Comparison of ENCODE assay signal across 28 cellular contexts in the genomic region with DNA sequence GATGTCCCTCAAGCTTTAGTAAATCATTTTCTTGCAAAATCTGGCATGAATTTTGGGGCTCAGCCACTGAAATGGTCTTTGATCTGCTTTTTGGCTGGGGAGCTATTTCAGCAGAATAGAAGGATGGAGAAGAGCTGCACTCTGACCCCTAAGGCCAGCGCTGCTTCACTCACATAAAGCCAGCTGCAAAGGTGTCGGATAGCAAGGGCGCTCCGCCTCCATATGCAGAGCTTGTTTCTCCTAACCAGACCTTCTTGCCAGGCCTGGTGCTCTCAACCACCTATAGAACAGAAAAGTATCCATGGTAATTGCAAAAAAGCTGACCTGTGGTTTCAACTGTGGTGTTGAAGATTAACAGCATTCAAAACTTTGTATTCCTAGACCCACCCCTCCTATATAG. TPM values are rescaled to one million over a fixed set of nuclear protein-coding genes. Genes with fewer than 3 reads are reported as not detected.
DNase-seq lines count a peak whose midpoint lies in the region; ATAC-seq and TF ChIP-seq lines count a peak whose summit lies in the region.
"Had no signal": no experiment of that assay in that cellular context is flagged by ENCODE, and none has a peak within 500 bp of the region (broad histone marks: within the 10 kb centered on the region; RNA-seq: fewer than 3 reads in every experiment).

No MANE protein-coding gene starts in this region.

- H3K4me3 ChIP-seq in colonic mucosa: no peak overlapping the region
- H3K4me3 ChIP-seq in coronary artery: no peak overlapping the region

- ATAC-seq in GM19023 (IDR thresholded peaks at IDR 0.05; ENCODE audit: unreplicated experiment): no peak
- ATAC-seq: CD8-positive, alpha-beta T cell; PC-3 had no signal

- TF ChIP-seq CTCF in H9 (conservative IDR thresholded peaks at IDR 0.05) (no peak), colonic mucosa (IDR thresholded peaks at IDR 0.05) (no peak), nephron progenitor cell (IDR thresholded peaks at IDR 0.05) (no peak), coronary artery (IDR thresholded peaks at IDR 0.05) (no peak)

- H2BK5ac ChIP-seq in H9 (ENCODE audit: insufficient read length, low read length): no peak overlapping the region

- H3K27me3 ChIP-seq in H9 (ENCODE audit: insufficient read depth, low read length) (no peaks in the 10 kb centered on the region), colonic mucosa (no peaks in the 10 kb centered on the region)

- no peak overlapping the region for H3K27ac Mint-ChIP-seq in H9
- H3K27ac Mint-ChIP-seq in nephron progenitor cell: peak overlapping the region; percentile 61
- H3K27ac Mint-ChIP-seq: CD8-positive, alpha-beta T cell had no signal

- H3K4me2 ChIP-seq in H9 (ENCODE audit: insufficient read depth, insufficient read length, low read length): no peak overlapping the region
- H3K4me2 ChIP-seq: KMS-11, SK-N-SH had no signal

- no peak overlapping the region for H3K14ac ChIP-seq in H9 (ENCODE audit: insufficient read depth, low read length)

- H3K79me1 ChIP-seq in H9 (ENCODE audit: insufficient read depth, low read depth, low read length, poor library complexity, severe bottlenecking): no peaks in the 10 kb centered on the region

- no peak overlapping the region for H2BK20ac ChIP-seq in H9 (ENCODE audit: low read depth, low read length, poor library complexity, severe bottlenecking)

- H2BK12ac ChIP-seq in H9 (ENCODE audit: insufficient read length, low read depth, low read length): no peak overlapping the region

- WGBS in H9 (ENCODE audit: extremely low coverage, insufficient read length, low lambda C conversion rate): no CpG with 5 or more reads among the region's 4 CpGs

- H4K91ac ChIP-seq in H9 (ENCODE audit: insufficient read length, low read depth, low read length): no peak overlapping the region

- no peak overlapping the region for H2BK15ac ChIP-seq in H9 (ENCODE audit: low read depth, low read length)

- H3K18ac ChIP-seq in H9 (ENCODE audit: insufficient read length, low read depth, low read length): no peak overlapping the region

- no peak overlapping the region for H3K56ac ChIP-seq in H9 (ENCODE audit: insufficient read length, low read depth, low read length)

- H3K9me3 Mint-ChIP-seq in H9 (no peaks in the 10 kb centered on the region), nephron progenitor cell (no peaks in the 10 kb centered on the region)
- H3K9me3 Mint-ChIP-seq: CD8-positive, alpha-beta T cell; IgD-negative memory B cell had no signal

- no peak overlapping the region for H3K4ac ChIP-seq in H9 (ENCODE audit: low read depth, low read length)

- peak; percentile 67 for DNase-seq in H9
- DNase-seq in colonic mucosa: peak; percentile 29
- peak; percentile 63 for DNase-seq in iPS-NIHi7 (ENCODE audit: extremely low spot score)
- peak; percentile 43 for DNase-seq in nephron progenitor cell
- no peak for DNase-seq in activated CD4-positive, alpha-beta T cell treated with anti-CD3 and anti-CD28 coated beads, Interleukin-2, amount 50 U/mL, for 1 hour
- DNase-seq in coronary artery (ENCODE audit: low spot score): no peak
- no peak for DNase-seq in C1 segment of cervical spinal cord (lab: John Stamatoyannopoulos, UW)
- DNase-seq: Caco-2; CD8-positive, alpha-beta T cell; DMS79; EL; GF-D8; HCEC 1CT; MM.1S; NCI-H1048; NCI-H1417; NCI-H1694 treated with DMSO at 0.1 percent for 48 hours; NCI-H2081; NCI-H226; NCI-H524; NCI-H748 treated with DMSO at 0.1 percent for 48 hours; NK-92 treated with Interleukin-12 subunit alpha and Interleukin-12 subunit beta, amount 100 ng/mL, for 24 hours; PC-3; SK-N-SH had no signal

- no peak overlapping the region for H2AFZ ChIP-seq in H9 (ENCODE audit: low read length)

- H3T11ph ChIP-seq in H9 (ENCODE audit: low read length): no peak overlapping the region

- no peak overlapping the region for H4K8ac ChIP-seq in H9 (replicated peaks; ENCODE audit: insufficient read length, low read depth, low read length)

- H3K79me2 ChIP-seq in H9 (ENCODE audit: insufficient read depth, low read length): no peaks in the 10 kb centered on the region

- no peaks in the 10 kb centered on the region for H3K27me3 Mint-ChIP-seq in H9 (ENCODE audit: low read depth)
- no peaks in the 10 kb centered on the region for H3K27me3 Mint-ChIP-seq in nephron progenitor cell (ENCODE audit: low read depth, poor library complexity)
- H3K27me3 Mint-ChIP-seq: IgD-negative memory B cell had no signal

- no peaks in the 10 kb centered on the region for H4K20me1 ChIP-seq in H9 (ENCODE audit: control insufficient read depth, insufficient read depth, insufficient read length)

- H3K36me3 ChIP-seq in colonic mucosa: no peaks in the 10 kb centered on the region

- H3K36me3 Mint-ChIP-seq in H9 (ENCODE audit: insufficient read depth in 1 of 3, low read depth in 3 of 3) (no peaks in the 10 kb centered on the region), nephron progenitor cell (ENCODE audit: low read depth) (no peaks in the 10 kb centered on the region)

- H3K4me3 Mint-ChIP-seq in H9 (no peak overlapping the region), nephron progenitor cell (no peak overlapping the region)
- H3K4me3 Mint-ChIP-seq: CD8-positive, alpha-beta T cell; IgD-negative memory B cell had no signal

- H3K9me3 ChIP-seq in H9 (ENCODE audit: control insufficient read depth, low read depth, low read length) (no peaks in the 10 kb centered on the region), colonic mucosa (no peaks in the 10 kb centered on the region)
- H3K9me3 ChIP-seq: Caco-2, SK-N-SH had no signal

- H3K23ac ChIP-seq in H9 (ENCODE audit: insufficient read length, low read depth, low read length): no peak overlapping the region

- H3K4me1 ChIP-seq in H9 (ENCODE audit: insufficient read depth, low read length) (no peaks in the 10 kb centered on the region; the same call in 1 of the 2 replicates), colonic mucosa (no peaks in the 10 kb centered on the region)
- H3K4me1 ChIP-seq: Caco-2 had no signal

- H3K23me2 ChIP-seq in H9 (ENCODE audit: insufficient read length, low read depth, low read length, poor library complexity, severe bottlenecking): no peaks in the 10 kb centered on the region

- intact Hi-C loops in colonic mucosa (cut with DNase I): no loop called here

- no peak overlapping the region for H4K5ac ChIP-seq in H9 (ENCODE audit: insufficient read length, low read depth, low read length)

- H3K4me1 Mint-ChIP-seq in H9 (peaks cover 11 to 14% of the 10 kb centered on the region in 2 experiments), nephron progenitor cell (peaks cover 8% of the 10 kb centered on the region)
- H3K4me1 Mint-ChIP-seq: IgD-negative memory B cell had no signal

- H2BK120ac ChIP-seq in H9 (ENCODE audit: low read depth, low read length, poor library complexity, severe bottlenecking): no peak overlapping the region

- H3K27ac ChIP-seq in H9 (ENCODE audit: insufficient read length, low read depth, low read length) (no peak overlapping the region), colonic mucosa (no peak overlapping the region), coronary artery (no peak overlapping the region)
- H3K27ac ChIP-seq: C4-2B, KMS-11 had no signal

- no peak overlapping the region for H3K9ac ChIP-seq in H9 (ENCODE audit: extremely low read depth, insufficient read length, low read length)
- H3K9ac ChIP-seq in colonic mucosa (ENCODE audit: low read depth in 2 of 2, low read length in 2 of 2): no peak overlapping the region
- H3K9ac ChIP-seq: KMS-11, SK-N-SH had no signal

- H2AK5ac ChIP-seq in H9 (ENCODE audit: insufficient read length, low read length): no peak overlapping the region

RNA-seq across cellular contexts. Expression of gene COQ2, which starts 24.1 kb away (rescaled TPM):
- 19.8 and 19.9 TPM in 2 replicates for total RNA-seq in H9 (2021)
- 10 to 100 TPM; 23.4 to 28.3 TPM for total RNA-seq in colonic mucosa

RNA-seq across cellular contexts. Expression of gene HPSE, which starts 26.0 kb away (rescaled TPM):
- 1.5 and 2.0 TPM in 2 replicates for total RNA-seq in H9 (2021)
- 10 to 100 TPM; 11.7 to 16.7 TPM for total RNA-seq in colonic mucosa

Comparison
In these comparisons a context has a peak if more than half of its experiments do, and no peak if none do; other contexts are left out.
1. DNase-seq: peak in H9 (single experiment), colonic mucosa (single experiment), iPS-NIHi7 (single experiment) and nephron progenitor cell (single experiment); none in activated CD4-positive, alpha-beta T cell treated with anti-CD3 and anti-CD28 coated beads, Interleukin-2, amount 50 U/mL, for 1 hour (single experiment), coronary artery (single experiment) and C1 segment of cervical spinal cord (0 of 14).